In genomic region chr2:25274868-25275574, GRCh38 we compare ENCODE assay signal across 8 cellular contexts.
DNase-seq lines count a peak whose midpoint lies in the region; ATAC-seq and TF ChIP-seq lines count a peak whose summit lies in the region.

No MANE protein-coding gene starts in this region.

- WGBS in esophagus muscularis mucosa, result 35% methylated on average over 12 of the region's 27 CpGs

- no peaks in the 10 kb centered on the region for H3K27me3 Mint-ChIP-seq in activated CD4-positive, alpha-beta T cell treated with anti-CD3 and anti-CD28 coated beads, Interleukin-2, amount 10 ng/mL, durations not matched to agents 24 days and 14 days

- peak overlapping the region; percentile 50 for H3K4me3 Mint-ChIP-seq in activated CD4-positive, alpha-beta T cell treated with anti-CD3 and anti-CD28 coated beads, Interleukin-2, amount 10 ng/mL, durations not matched to agents 24 days and 14 days

- H3K4me1 ChIP-seq in esophagus muscularis mucosa, result peaks cover 43 to 72% (median 69%) of the 10 kb centered on the region in 4 donors

- intact Hi-C loops in activated CD4-positive, alpha-beta T cell treated with anti-CD3 and anti-CD28 coated beads, Interleukin-2, amount 10 ng/mL, durations not matched to agents 24 days and 14 days (cut with micrococcal nuclease), result loop anchor here (2.0 to 5.0 kb wide), 3 partner anchors 24 to 397 kb away; partner anchors contain the start of genes DNMT3A and DTNB
- intact Hi-C loops in esophagus muscularis mucosa (cut with DNase I), result loop anchor here (10.0 kb wide), 1 partner anchor 250 kb away; no protein-coding TSS in a partner anchor

- DNase-seq in Daoy (ENCODE audit: low read depth), result peak; percentile 41
- DNase-seq in activated CD4-positive, alpha-beta T cell treated with anti-CD3 and anti-CD28 coated beads, Interleukin-2, amount 10 ng/mL, durations not matched to agents 24 days and 14 days, result peak; percentile 86
- no peak for DNase-seq in esophagus muscularis mucosa (ENCODE audit: extremely low spot score)
- DNase-seq in stimulated activated CD4-positive, alpha-beta T cell treated with anti-CD3 and anti-CD28 coated beads, Interleukin-1b, Interleukin-23, amount 100 ng/mL, for 48 hours, result peak; percentile 44
- DNase-seq in AG08396 (ENCODE audit: low spot score), result no peak

- no peaks in the 10 kb centered on the region for H3K9me3 Mint-ChIP-seq in activated CD4-positive, alpha-beta T cell treated with anti-CD3 and anti-CD28 coated beads, Interleukin-2, amount 10 ng/mL, durations not matched to agents 24 days and 14 days

- H3K36me3 ChIP-seq in esophagus muscularis mucosa, result peaks cover 5 to 47% (median 29%) of the 10 kb centered on the region in 4 donors

- no peak for ATAC-seq in HG03159 (IDR thresholded peaks at IDR 0.05; ENCODE audit: unreplicated experiment)
- ATAC-seq in HG02970 (IDR thresholded peaks at IDR 0.05; ENCODE audit: low FRiP score, unreplicated experiment), result no peak
- no peak for ATAC-seq in GM21825 (IDR thresholded peaks at IDR 0.05; ENCODE audit: unreplicated experiment)

- no peak for TF ChIP-seq CTCF in esophagus muscularis mucosa (IDR thresholded peaks at IDR 0.05)

- H3K4me1 Mint-ChIP-seq in activated CD4-positive, alpha-beta T cell treated with anti-CD3 and anti-CD28 coated beads, Interleukin-2, amount 10 ng/mL, durations not matched to agents 24 days and 14 days, result peaks cover 53% of the 10 kb centered on the region

- no peak for TF ChIP-seq EP300 in esophagus muscularis mucosa (IDR thresholded peaks at IDR 0.05)

- H3K27me3 ChIP-seq in esophagus muscularis mucosa, result no peaks in the 10 kb centered on the region

- peak overlapping the region; percentile 90 for H3K27ac Mint-ChIP-seq in activated CD4-positive, alpha-beta T cell treated with anti-CD3 and anti-CD28 coated beads, Interleukin-2, amount 10 ng/mL, durations not matched to agents 24 days and 14 days

- H3K36me3 Mint-ChIP-seq in activated CD4-positive, alpha-beta T cell treated with anti-CD3 and anti-CD28 coated beads, Interleukin-2, amount 10 ng/mL, durations not matched to agents 24 days and 14 days (ENCODE audit: low read depth), result peaks cover 52% of the 10 kb centered on the region

- TF ChIP-seq POLR2A in esophagus muscularis mucosa (IDR thresholded peaks at IDR 0.05; ENCODE audit: low read depth), result no peak

- H3K9me3 ChIP-seq in esophagus muscularis mucosa, result no peaks in the 10 kb centered on the region

- H3K27ac ChIP-seq in esophagus muscularis mucosa (replicated peaks in 1 of 4), result peak overlapping the region; percentile 16 to 87 (median 76)

- H3K4me3 ChIP-seq in esophagus muscularis mucosa, result no peak overlapping the region

Comparison
In these comparisons a context has a peak if more than half of its experiments do, and no peak if none do; other contexts are left out.
1. DNase-seq: peak in Daoy (single experiment), activated CD4-positive, alpha-beta T cell treated with anti-CD3 and anti-CD28 coated beads, Interleukin-2, amount 10 ng/mL, durations not matched to agents 24 days and 14 days (single experiment) and stimulated activated CD4-positive, alpha-beta T cell treated with anti-CD3 and anti-CD28 coated beads, Interleukin-1b, Interleukin-23, amount 100 ng/mL, for 48 hours (single experiment); none in esophagus muscularis mucosa (single experiment) and AG08396 (single experiment).